ENCODE assay signal across 1 cellular context in the genomic region with DNA sequence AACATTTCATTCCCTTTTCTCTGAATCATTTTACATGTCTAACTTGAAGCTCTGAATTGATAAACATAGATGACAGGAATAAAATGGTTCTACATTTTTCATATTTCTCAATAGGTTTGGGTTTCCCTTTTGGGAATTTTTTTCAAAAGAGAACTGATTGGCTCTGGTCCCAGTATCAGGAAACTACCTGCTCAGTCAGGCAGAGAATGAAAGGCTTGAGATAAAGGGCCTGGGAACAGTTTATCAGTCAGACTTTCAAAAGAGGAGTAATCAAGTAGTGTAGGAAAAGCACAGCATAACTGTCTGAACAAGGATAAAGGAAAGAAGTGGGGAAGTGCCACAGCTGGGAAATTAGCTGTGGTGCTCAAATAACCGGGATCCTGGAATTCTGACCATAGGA.
TF ChIP-seq lines count a peak whose summit lies in the region.

No MANE protein-coding gene starts in this region.

TF ChIP-seq in GM23338, 12 proteins besides CTCF, POLR2A, EP300 and RAD21 (continued from another document):
- TF ChIP-seq, protein P1, sequence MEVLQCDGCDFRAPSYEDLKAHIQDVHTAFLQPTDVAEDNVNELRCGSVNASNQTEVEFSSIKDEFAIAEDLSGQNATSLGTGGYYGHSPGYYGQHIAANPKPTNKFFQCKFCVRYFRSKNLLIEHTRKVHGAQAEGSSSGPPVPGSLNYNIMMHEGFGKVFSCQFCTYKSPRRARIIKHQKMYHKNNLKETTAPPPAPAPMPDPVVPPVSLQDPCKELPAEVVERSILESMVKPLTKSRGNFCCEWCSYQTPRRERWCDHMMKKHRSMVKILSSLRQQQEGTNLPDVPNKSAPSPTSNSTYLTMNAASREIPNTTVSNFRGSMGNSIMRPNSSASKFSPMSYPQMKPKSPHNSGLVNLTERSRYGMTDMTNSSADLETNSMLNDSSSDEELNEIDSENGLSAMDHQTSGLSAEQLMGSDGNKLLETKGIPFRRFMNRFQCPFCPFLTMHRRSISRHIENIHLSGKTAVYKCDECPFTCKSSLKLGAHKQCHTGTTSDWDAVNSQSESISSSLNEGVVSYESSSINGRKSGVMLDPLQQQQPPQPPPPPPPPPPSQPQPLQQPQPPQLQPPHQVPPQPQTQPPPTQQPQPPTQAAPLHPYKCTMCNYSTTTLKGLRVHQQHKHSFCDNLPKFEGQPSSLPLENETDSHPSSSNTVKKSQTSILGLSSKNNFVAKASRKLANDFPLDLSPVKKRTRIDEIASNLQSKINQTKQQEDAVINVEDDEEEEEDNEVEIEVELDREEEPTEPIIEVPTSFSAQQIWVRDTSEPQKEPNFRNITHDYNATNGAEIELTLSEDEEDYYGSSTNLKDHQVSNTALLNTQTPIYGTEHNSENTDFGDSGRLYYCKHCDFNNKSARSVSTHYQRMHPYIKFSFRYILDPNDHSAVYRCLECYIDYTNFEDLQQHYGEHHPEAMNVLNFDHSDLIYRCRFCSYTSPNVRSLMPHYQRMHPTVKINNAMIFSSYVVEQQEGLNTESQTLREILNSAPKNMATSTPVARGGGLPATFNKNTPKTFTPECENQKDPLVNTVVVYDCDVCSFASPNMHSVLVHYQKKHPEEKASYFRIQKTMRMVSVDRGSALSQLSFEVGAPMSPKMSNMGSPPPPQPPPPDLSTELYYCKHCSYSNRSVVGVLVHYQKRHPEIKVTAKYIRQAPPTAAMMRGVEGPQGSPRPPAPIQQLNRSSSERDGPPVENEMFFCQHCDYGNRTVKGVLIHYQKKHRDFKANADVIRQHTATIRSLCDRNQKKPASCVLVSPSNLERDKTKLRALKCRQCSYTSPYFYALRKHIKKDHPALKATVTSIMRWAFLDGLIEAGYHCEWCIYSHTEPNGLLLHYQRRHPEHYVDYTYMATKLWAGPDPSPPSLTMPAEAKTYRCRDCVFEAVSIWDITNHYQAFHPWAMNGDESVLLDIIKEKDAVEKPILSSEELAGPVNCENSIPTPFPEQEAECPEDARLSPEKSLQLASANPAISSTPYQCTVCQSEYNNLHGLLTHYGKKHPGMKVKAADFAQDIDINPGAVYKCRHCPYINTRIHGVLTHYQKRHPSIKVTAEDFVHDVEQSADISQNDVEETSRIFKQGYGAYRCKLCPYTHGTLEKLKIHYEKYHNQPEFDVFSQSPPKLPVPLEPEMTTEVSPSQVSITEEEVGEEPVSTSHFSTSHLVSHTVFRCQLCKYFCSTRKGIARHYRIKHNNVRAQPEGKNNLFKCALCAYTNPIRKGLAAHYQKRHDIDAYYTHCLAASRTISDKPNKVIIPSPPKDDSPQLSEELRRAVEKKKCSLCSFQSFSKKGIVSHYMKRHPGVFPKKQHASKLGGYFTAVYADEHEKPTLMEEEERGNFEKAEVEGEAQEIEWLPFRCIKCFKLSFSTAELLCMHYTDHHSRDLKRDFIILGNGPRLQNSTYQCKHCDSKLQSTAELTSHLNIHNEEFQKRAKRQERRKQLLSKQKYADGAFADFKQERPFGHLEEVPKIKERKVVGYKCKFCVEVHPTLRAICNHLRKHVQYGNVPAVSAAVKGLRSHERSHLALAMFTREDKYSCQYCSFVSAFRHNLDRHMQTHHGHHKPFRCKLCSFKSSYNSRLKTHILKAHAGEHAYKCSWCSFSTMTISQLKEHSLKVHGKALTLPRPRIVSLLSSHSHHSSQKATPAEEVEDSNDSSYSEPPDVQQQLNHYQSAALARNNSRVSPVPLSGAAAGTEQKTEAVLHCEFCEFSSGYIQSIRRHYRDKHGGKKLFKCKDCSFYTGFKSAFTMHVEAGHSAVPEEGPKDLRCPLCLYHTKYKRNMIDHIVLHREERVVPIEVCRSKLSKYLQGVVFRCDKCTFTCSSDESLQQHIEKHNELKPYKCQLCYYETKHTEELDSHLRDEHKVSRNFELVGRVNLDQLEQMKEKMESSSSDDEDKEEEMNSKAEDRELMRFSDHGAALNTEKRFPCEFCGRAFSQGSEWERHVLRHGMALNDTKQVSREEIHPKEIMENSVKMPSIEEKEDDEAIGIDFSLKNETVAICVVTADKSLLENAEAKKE (CRISPR knock-in tag; IDR thresholded peaks at IDR 0.05) = no peak
- TF ChIP-seq, protein P2, sequence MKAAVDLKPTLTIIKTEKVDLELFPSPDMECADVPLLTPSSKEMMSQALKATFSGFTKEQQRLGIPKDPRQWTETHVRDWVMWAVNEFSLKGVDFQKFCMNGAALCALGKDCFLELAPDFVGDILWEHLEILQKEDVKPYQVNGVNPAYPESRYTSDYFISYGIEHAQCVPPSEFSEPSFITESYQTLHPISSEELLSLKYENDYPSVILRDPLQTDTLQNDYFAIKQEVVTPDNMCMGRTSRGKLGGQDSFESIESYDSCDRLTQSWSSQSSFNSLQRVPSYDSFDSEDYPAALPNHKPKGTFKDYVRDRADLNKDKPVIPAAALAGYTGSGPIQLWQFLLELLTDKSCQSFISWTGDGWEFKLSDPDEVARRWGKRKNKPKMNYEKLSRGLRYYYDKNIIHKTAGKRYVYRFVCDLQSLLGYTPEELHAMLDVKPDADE (IDR thresholded peaks at IDR 0.05) = no peak
- TF ChIP-seq CREB1 (CRISPR knock-in tag; IDR thresholded peaks at IDR 0.05; ENCODE audit: low read depth) = no peak
- TF ChIP-seq EZH2phosphoT487 (IDR thresholded peaks at IDR 0.05; ENCODE audit: unreplicated experiment) = no peak
- no peak for TF ChIP-seq JUNB (IDR thresholded peaks at IDR 0.05; ENCODE audit: unreplicated experiment)
